Comparison of ENCODE assay signal across 11 cellular contexts in the genomic region with DNA sequence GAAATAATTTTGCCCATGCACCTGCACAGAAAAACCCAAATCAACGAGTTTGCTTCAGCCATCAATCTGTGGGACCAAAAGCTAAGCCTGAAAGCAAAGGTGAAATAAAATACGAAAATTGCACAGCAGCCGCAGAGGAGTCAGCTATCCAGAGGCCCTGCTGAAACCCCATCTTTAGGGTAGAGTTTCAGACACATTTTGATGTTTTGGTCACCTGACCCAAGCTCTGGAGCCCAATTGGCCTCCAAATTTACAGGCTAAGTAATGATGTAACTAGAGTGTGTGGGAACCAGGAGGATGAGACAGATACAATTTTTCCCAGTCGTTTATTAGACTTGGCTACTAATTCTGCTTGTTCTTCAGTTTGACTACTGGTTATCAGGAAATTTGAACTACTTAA.
"Had no signal": no experiment of that assay in that cellular context is flagged by ENCODE, and none has a peak within 500 bp of the region (broad histone marks: within the 10 kb centered on the region; RNA-seq: fewer than 3 reads in every experiment).

No MANE protein-coding gene starts in this region.

- H3K36me3 ChIP-seq: brain microvascular endothelial cell, ovary had no signal

- H3K9me3 ChIP-seq: ovary had no signal

- H3K27me3 ChIP-seq: brain microvascular endothelial cell, ovary had no signal

- ATAC-seq: activated T-cell treated with anti-CD3 and anti-CD28 coated beads, Interleukin-2, amount 50 U/mL, for 4 hours; left ventricle myocardium superior had no signal

- DNase-seq: activated CD4-positive, alpha-beta memory T cell treated with anti-CD3 and anti-CD28 coated beads for 36 hours; activated CD4-positive, CD25-positive, alpha-beta regulatory T cell treated with anti-CD3 and anti-CD28 coated beads, Interleukin-2, amount 50 U/mL, for 72 hours; activated effector memory CD4-positive, alpha-beta T cell treated with anti-CD3 and anti-CD28 coated beads, Interleukin-2, amount 50 U/mL, for 16 hours; activated T-cell treated with anti-CD3 and anti-CD28 coated beads, Interleukin-2, amount 50 U/mL, for 4 hours; amygdala; brain microvascular endothelial cell; effector memory CD4-positive, alpha-beta T cell; left ventricle myocardium superior; mesenchymal stem cell; ovary; stimulated activated CD4-positive, alpha-beta T cell treated with anti-CD3 and anti-CD28 coated beads, Interleukin-4, amount 100 ng/mL, for 24 hours had no signal

- H3K27ac ChIP-seq: brain microvascular endothelial cell, ovary had no signal

- H3K4me3 ChIP-seq: ovary had no signal
